1 cellular context compared by ENCODE assay signal in the genomic region with DNA sequence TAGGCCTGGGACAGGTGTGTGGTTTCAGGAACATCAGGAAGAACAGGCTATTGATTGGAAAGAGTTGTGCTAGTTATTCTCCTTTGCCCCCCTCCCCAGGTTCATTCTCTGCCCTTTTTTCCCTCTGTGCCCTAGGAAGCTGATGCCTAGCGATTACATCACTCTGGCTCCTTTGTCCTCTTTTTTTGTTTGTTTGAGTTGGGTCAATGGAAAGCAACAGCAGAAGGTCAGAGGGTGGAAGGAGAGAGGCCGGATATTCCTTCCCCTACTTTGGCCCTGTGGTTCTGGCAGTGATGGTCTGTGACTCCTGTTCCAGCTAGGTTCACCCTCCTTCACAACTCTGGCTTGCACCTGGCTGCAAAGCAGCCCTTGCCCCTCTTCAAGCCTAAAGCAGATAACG.
TF ChIP-seq lines count a peak whose summit lies in the region.

No MANE protein-coding gene starts in this region.

TF ChIP-seq in HepG2, 621 proteins besides CTCF, POLR2A, EP300 and RAD21 (continued from another document):
- TF ChIP-seq, protein P1, sequence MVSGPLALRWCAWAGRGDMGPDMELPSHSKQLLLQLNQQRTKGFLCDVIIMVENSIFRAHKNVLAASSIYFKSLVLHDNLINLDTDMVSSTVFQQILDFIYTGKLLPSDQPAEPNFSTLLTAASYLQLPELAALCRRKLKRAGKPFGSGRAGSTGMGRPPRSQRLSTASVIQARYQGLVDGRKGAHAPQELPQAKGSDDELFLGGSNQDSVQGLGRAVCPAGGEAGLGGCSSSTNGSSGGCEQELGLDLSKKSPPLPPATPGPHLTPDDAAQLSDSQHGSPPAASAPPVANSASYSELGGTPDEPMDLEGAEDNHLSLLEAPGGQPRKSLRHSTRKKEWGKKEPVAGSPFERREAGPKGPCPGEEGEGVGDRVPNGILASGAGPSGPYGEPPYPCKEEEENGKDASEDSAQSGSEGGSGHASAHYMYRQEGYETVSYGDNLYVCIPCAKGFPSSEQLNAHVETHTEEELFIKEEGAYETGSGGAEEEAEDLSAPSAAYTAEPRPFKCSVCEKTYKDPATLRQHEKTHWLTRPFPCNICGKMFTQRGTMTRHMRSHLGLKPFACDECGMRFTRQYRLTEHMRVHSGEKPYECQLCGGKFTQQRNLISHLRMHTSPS (CRISPR knock-in tag; IDR thresholded peaks at IDR 0.05; ENCODE audit: low read depth), result peak; percentile 74; the same call in 1 of the 2 replicates
- TF ChIP-seq, protein P2, sequence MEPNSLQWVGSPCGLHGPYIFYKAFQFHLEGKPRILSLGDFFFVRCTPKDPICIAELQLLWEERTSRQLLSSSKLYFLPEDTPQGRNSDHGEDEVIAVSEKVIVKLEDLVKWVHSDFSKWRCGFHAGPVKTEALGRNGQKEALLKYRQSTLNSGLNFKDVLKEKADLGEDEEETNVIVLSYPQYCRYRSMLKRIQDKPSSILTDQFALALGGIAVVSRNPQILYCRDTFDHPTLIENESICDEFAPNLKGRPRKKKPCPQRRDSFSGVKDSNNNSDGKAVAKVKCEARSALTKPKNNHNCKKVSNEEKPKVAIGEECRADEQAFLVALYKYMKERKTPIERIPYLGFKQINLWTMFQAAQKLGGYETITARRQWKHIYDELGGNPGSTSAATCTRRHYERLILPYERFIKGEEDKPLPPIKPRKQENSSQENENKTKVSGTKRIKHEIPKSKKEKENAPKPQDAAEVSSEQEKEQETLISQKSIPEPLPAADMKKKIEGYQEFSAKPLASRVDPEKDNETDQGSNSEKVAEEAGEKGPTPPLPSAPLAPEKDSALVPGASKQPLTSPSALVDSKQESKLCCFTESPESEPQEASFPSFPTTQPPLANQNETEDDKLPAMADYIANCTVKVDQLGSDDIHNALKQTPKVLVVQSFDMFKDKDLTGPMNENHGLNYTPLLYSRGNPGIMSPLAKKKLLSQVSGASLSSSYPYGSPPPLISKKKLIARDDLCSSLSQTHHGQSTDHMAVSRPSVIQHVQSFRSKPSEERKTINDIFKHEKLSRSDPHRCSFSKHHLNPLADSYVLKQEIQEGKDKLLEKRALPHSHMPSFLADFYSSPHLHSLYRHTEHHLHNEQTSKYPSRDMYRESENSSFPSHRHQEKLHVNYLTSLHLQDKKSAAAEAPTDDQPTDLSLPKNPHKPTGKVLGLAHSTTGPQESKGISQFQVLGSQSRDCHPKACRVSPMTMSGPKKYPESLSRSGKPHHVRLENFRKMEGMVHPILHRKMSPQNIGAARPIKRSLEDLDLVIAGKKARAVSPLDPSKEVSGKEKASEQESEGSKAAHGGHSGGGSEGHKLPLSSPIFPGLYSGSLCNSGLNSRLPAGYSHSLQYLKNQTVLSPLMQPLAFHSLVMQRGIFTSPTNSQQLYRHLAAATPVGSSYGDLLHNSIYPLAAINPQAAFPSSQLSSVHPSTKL (CRISPR knock-in tag; IDR thresholded peaks at IDR 0.05), result peak; percentile 67
- no peak for TF ChIP-seq ZNF256 (CRISPR knock-in tag; conservative IDR thresholded peaks at IDR 0.05)
- no peak for TF ChIP-seq KAT8 (CRISPR knock-in tag; IDR thresholded peaks at IDR 0.05)
- TF ChIP-seq, protein P3, sequence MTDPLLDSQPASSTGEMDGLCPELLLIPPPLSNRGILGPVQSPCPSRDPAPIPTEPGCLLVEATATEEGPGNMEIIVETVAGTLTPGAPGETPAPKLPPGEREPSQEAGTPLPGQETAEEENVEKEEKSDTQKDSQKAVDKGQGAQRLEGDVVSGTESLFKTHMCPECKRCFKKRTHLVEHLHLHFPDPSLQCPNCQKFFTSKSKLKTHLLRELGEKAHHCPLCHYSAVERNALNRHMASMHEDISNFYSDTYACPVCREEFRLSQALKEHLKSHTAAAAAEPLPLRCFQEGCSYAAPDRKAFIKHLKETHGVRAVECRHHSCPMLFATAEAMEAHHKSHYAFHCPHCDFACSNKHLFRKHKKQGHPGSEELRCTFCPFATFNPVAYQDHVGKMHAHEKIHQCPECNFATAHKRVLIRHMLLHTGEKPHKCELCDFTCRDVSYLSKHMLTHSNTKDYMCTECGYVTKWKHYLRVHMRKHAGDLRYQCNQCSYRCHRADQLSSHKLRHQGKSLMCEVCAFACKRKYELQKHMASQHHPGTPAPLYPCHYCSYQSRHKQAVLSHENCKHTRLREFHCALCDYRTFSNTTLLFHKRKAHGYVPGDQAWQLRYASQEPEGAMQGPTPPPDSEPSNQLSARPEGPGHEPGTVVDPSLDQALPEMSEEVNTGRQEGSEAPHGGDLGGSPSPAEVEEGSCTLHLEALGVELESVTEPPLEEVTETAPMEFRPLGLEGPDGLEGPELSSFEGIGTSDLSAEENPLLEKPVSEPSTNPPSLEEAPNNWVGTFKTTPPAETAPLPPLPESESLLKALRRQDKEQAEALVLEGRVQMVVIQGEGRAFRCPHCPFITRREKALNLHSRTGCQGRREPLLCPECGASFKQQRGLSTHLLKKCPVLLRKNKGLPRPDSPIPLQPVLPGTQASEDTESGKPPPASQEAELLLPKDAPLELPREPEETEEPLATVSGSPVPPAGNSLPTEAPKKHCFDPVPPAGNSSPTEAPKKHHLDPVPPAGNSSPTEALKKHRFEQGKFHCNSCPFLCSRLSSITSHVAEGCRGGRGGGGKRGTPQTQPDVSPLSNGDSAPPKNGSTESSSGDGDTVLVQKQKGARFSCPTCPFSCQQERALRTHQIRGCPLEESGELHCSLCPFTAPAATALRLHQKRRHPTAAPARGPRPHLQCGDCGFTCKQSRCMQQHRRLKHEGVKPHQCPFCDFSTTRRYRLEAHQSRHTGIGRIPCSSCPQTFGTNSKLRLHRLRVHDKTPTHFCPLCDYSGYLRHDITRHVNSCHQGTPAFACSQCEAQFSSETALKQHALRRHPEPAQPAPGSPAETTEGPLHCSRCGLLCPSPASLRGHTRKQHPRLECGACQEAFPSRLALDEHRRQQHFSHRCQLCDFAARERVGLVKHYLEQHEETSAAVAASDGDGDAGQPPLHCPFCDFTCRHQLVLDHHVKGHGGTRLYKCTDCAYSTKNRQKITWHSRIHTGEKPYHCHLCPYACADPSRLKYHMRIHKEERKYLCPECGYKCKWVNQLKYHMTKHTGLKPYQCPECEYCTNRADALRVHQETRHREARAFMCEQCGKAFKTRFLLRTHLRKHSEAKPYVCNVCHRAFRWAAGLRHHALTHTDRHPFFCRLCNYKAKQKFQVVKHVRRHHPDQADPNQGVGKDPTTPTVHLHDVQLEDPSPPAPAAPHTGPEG (CRISPR knock-in tag; IDR thresholded peaks at IDR 0.05), result no peak
- TF ChIP-seq YY1 (IDR thresholded peaks at IDR 0.05; ENCODE audit: insufficient read depth, insufficient replicate concordance, low read depth, low read length), result no peak
- TF ChIP-seq SOX5 (CRISPR knock-in tag; IDR thresholded peaks at IDR 0.05; ENCODE audit: borderline replicate concordance), result peak; percentile 91
- TF ChIP-seq AHR (CRISPR knock-in tag; IDR thresholded peaks at IDR 0.05), result no peak
- no peak for TF ChIP-seq ZNF10 (CRISPR knock-in tag; IDR thresholded peaks at IDR 0.05; ENCODE audit: borderline replicate concordance, low read depth)
- TF ChIP-seq YEATS2 (CRISPR knock-in tag; IDR thresholded peaks at IDR 0.05; ENCODE audit: borderline replicate concordance), result no peak
- TF ChIP-seq ZNF841 (CRISPR knock-in tag; IDR thresholded peaks at IDR 0.05; ENCODE audit: borderline replicate concordance), result no peak
- TF ChIP-seq SP4 (CRISPR knock-in tag; IDR thresholded peaks at IDR 0.05), result no peak
- no peak for TF ChIP-seq ZNF615 (CRISPR knock-in tag; IDR thresholded peaks at IDR 0.05; ENCODE audit: borderline replicate concordance)
- no peak for TF ChIP-seq ARNTL (CRISPR knock-in tag; IDR thresholded peaks at IDR 0.05)
